In the genomic region with DNA sequence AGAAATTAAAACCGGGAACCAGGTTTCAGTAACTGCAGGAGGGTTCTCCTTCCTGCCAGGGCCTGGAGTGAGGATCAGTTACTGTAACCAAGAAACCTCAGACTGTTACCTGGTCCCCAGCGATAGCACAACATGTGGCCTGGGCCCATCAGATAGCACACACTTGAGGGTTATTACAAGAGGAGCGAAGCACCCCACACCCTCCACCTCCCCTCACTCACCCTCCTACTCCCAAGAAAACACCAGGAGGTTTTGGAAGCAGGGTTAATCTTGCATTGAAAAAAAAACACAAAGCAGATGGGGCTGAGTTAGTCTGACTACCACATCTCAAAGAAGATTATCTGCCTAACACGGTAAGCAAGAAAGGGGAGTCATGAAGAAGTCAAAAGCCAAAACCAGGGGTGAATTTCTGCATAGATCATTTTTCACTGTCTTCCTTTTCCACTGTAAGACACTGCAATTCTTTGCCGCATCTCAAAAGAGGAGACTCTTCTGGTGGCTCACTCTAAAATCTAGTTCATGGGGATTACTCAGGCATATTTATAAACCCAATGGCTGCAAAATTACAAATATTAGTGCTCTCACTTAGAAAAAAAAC, we compare ENCODE assay signal across 2 cellular contexts.
TF ChIP-seq lines count a peak whose summit lies in the region.

No MANE protein-coding gene starts in this region.

TF ChIP-seq in SK-N-SH treated with all-trans-retinoic acid at 6 μM for 48 hours, 23 proteins besides CTCF, POLR2A, EP300 and RAD21 (continued from another document):
- TF ChIP-seq, protein P1, sequence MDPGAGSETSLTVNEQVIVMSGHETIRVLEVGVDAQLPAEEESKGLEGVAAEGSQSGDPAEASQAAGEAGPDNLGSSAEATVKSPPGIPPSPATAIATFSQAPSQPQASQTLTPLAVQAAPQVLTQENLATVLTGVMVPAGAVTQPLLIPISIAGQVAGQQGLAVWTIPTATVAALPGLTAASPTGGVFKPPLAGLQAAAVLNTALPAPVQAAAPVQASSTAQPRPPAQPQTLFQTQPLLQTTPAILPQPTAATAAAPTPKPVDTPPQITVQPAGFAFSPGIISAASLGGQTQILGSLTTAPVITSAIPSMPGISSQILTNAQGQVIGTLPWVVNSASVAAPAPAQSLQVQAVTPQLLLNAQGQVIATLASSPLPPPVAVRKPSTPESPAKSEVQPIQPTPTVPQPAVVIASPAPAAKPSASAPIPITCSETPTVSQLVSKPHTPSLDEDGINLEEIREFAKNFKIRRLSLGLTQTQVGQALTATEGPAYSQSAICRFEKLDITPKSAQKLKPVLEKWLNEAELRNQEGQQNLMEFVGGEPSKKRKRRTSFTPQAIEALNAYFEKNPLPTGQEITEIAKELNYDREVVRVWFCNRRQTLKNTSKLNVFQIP (CRISPR knock-in tag; IDR thresholded peaks at IDR 0.05; ENCODE audit: borderline replicate concordance, low read depth) = no peak
- TF ChIP-seq, protein P2, sequence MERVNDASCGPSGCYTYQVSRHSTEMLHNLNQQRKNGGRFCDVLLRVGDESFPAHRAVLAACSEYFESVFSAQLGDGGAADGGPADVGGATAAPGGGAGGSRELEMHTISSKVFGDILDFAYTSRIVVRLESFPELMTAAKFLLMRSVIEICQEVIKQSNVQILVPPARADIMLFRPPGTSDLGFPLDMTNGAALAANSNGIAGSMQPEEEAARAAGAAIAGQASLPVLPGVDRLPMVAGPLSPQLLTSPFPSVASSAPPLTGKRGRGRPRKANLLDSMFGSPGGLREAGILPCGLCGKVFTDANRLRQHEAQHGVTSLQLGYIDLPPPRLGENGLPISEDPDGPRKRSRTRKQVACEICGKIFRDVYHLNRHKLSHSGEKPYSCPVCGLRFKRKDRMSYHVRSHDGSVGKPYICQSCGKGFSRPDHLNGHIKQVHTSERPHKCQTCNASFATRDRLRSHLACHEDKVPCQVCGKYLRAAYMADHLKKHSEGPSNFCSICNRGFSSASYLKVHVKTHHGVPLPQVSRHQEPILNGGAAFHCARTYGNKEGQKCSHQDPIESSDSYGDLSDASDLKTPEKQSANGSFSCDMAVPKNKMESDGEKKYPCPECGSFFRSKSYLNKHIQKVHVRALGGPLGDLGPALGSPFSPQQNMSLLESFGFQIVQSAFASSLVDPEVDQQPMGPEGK (CRISPR knock-in tag; IDR thresholded peaks at IDR 0.05; ENCODE audit: borderline replicate concordance) = no peak
- TF ChIP-seq BACH2 (CRISPR knock-in tag; IDR thresholded peaks at IDR 0.05; ENCODE audit: borderline replicate concordance) = no peak
- no peak for TF ChIP-seq ZFP3 (CRISPR knock-in tag; IDR thresholded peaks at IDR 0.05)
- TF ChIP-seq ZC3H10 (CRISPR knock-in tag; IDR thresholded peaks at IDR 0.05) = no peak
- TF ChIP-seq, protein P3, sequence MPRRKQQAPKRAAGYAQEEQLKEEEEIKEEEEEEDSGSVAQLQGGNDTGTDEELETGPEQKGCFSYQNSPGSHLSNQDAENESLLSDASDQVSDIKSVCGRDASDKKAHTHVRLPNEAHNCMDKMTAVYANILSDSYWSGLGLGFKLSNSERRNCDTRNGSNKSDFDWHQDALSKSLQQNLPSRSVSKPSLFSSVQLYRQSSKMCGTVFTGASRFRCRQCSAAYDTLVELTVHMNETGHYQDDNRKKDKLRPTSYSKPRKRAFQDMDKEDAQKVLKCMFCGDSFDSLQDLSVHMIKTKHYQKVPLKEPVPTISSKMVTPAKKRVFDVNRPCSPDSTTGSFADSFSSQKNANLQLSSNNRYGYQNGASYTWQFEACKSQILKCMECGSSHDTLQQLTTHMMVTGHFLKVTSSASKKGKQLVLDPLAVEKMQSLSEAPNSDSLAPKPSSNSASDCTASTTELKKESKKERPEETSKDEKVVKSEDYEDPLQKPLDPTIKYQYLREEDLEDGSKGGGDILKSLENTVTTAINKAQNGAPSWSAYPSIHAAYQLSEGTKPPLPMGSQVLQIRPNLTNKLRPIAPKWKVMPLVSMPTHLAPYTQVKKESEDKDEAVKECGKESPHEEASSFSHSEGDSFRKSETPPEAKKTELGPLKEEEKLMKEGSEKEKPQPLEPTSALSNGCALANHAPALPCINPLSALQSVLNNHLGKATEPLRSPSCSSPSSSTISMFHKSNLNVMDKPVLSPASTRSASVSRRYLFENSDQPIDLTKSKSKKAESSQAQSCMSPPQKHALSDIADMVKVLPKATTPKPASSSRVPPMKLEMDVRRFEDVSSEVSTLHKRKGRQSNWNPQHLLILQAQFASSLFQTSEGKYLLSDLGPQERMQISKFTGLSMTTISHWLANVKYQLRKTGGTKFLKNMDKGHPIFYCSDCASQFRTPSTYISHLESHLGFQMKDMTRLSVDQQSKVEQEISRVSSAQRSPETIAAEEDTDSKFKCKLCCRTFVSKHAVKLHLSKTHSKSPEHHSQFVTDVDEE (CRISPR knock-in tag; IDR thresholded peaks at IDR 0.05) = no peak

TF ChIP-seq in SK-N-SH, 30 proteins besides CTCF, POLR2A, EP300 and RAD21 (continued from another document):
- TF ChIP-seq, protein P4, sequence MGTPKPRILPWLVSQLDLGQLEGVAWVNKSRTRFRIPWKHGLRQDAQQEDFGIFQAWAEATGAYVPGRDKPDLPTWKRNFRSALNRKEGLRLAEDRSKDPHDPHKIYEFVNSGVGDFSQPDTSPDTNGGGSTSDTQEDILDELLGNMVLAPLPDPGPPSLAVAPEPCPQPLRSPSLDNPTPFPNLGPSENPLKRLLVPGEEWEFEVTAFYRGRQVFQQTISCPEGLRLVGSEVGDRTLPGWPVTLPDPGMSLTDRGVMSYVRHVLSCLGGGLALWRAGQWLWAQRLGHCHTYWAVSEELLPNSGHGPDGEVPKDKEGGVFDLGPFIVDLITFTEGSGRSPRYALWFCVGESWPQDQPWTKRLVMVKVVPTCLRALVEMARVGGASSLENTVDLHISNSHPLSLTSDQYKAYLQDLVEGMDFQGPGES (IDR thresholded peaks at IDR 0.05; ENCODE audit: low read depth, low read length) = no peak
- TF ChIP-seq SIN3A (IDR thresholded peaks at IDR 0.05; ENCODE audit: borderline replicate concordance, low read depth, low read length) (no peak), GATA2 (CRISPR knock-in tag; IDR thresholded peaks at IDR 0.05) (no peak), MEF2A (IDR thresholded peaks at IDR 0.05; ENCODE audit: borderline replicate concordance, low read depth) (no peak), TCF12 (IDR thresholded peaks at IDR 0.05) (no peak), RXRA (IDR thresholded peaks at IDR 0.05; ENCODE audit: borderline replicate concordance, low read depth) (no peak), NRF1 (IDR thresholded peaks at IDR 0.05; ENCODE audit: low read depth, low read length) (no peak), EZH2phosphoT487 (IDR thresholded peaks at IDR 0.05; ENCODE audit: borderline replicate concordance, low read depth) (no peak)
- TF ChIP-seq, protein P5, sequence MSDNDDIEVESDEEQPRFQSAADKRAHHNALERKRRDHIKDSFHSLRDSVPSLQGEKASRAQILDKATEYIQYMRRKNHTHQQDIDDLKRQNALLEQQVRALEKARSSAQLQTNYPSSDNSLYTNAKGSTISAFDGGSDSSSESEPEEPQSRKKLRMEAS (IDR thresholded peaks at IDR 0.05; ENCODE audit: low read depth) = no peak
- TF ChIP-seq, protein P6, sequence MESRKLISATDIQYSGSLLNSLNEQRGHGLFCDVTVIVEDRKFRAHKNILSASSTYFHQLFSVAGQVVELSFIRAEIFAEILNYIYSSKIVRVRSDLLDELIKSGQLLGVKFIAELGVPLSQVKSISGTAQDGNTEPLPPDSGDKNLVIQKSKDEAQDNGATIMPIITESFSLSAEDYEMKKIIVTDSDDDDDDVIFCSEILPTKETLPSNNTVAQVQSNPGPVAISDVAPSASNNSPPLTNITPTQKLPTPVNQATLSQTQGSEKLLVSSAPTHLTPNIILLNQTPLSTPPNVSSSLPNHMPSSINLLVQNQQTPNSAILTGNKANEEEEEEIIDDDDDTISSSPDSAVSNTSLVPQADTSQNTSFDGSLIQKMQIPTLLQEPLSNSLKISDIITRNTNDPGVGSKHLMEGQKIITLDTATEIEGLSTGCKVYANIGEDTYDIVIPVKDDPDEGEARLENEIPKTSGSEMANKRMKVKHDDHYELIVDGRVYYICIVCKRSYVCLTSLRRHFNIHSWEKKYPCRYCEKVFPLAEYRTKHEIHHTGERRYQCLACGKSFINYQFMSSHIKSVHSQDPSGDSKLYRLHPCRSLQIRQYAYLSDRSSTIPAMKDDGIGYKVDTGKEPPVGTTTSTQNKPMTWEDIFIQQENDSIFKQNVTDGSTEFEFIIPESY (IDR thresholded peaks at IDR 0.05; ENCODE audit: borderline replicate concordance, low read depth) = no peak
